Comparison of ENCODE assay signal across 16 cellular contexts in genomic region chr1:112450773-112451172, GRCh38. TPM values are rescaled to one million over a fixed set of nuclear protein-coding genes. Genes with fewer than 3 reads are reported as not detected.
A peak's percentile ranks its signal among the peaks of the same experiment; 100 is the strongest.
DNase-seq lines count a peak whose midpoint lies in the region; ATAC-seq and TF ChIP-seq lines count a peak whose summit lies in the region.
"Had no signal": no experiment of that assay in that cellular context is flagged by ENCODE, and none has a peak within 500 bp of the region (broad histone marks: within the 10 kb centered on the region; RNA-seq: fewer than 3 reads in every experiment).

No MANE protein-coding gene starts in this region.

- H3K27ac ChIP-seq in VCaP (peak overlapping the region; percentile 78), brain microvascular endothelial cell (peak overlapping the region; percentile 32)
- H3K27ac ChIP-seq: GM23248 had no signal

- no peak for TF ChIP-seq CTCF in VCaP (conservative IDR thresholded peaks at IDR 0.05)
- TF ChIP-seq CTCF in brain microvascular endothelial cell (IDR thresholded peaks at IDR 0.05; ENCODE audit: low read depth, low read length, missing control alignments) = no peak
- TF ChIP-seq CTCF in osteocyte (IDR thresholded peaks at IDR 0.05) = no peak

- ATAC-seq in GM21529 (IDR thresholded peaks at IDR 0.05; ENCODE audit: unreplicated experiment) = no peak
- ATAC-seq: CD8-positive, alpha-beta T cell; GM12878 had no signal

- peak overlapping the region; percentile 4 for H3K27ac Mint-ChIP-seq in osteocyte (ENCODE audit: unreplicated experiment)
- H3K27ac Mint-ChIP-seq: CD8-positive, alpha-beta T cell had no signal

- no peak overlapping the region for H3K4me3 ChIP-seq in brain microvascular endothelial cell (ENCODE audit: low read depth, low read length)
- H3K4me3 ChIP-seq: GM12878, GM23248 had no signal

- H3K4me1 Mint-ChIP-seq in osteocyte (ENCODE audit: unreplicated experiment) = peaks cover 15% of the 10 kb centered on the region
- H3K4me1 Mint-ChIP-seq: CD4-positive, CD25-positive, alpha-beta regulatory T cell had no signal

- H3K36me3 ChIP-seq in brain microvascular endothelial cell (replicated peaks) = peaks cover 44% of the 10 kb centered on the region

- H3K9me3 Mint-ChIP-seq in osteocyte (ENCODE audit: unreplicated experiment) = no peaks in the 10 kb centered on the region
- H3K9me3 Mint-ChIP-seq: CD8-positive, alpha-beta T cell had no signal

- no peaks in the 10 kb centered on the region for H3K27me3 ChIP-seq in brain microvascular endothelial cell (replicated peaks)

- DNase-seq in brain microvascular endothelial cell (no peak), osteocyte (ENCODE audit: extremely low spot score, unreplicated experiment) (no peak), SW 1271 (lab: John Stamatoyannopoulos, UW) (no peak), erythroblast (lab: John Stamatoyannopoulos, UW) (no peak)
- DNase-seq: C1 segment of cervical spinal cord; CD4-positive, CD25-positive, alpha-beta regulatory T cell; CD8-positive, alpha-beta T cell; DMS 273 treated with DMSO at 0.1 percent for 48 hours; DMS79; GDM1; H7 had no signal

- no peak overlapping the region for H3K4me3 Mint-ChIP-seq in osteocyte (ENCODE audit: unreplicated experiment)
- H3K4me3 Mint-ChIP-seq: CD4-positive, CD25-positive, alpha-beta regulatory T cell; CD8-positive, alpha-beta T cell had no signal

- H3K36me3 Mint-ChIP-seq in osteocyte (ENCODE audit: unreplicated experiment) = peaks cover 33% of the 10 kb centered on the region
- H3K36me3 Mint-ChIP-seq: CD8-positive, alpha-beta T cell had no signal

- in situ Hi-C loops in brain microvascular endothelial cell (cut with HindIII; ENCODE audit: low pct_ligation_motif_present, low sequenced_read_pairs) = no loop called here

- no peak for TF ChIP-seq POLR2A in erythroblast (IDR thresholded peaks at IDR 0.05; ENCODE audit: low read length)

- no peaks in the 10 kb centered on the region for H3K27me3 Mint-ChIP-seq in osteocyte (ENCODE audit: unreplicated experiment)
- H3K27me3 Mint-ChIP-seq: CD4-positive, CD25-positive, alpha-beta regulatory T cell had no signal

RNA-seq across cellular contexts. Expression of gene CTTNBP2NL, which starts 54.8 kb away (rescaled TPM):
- 50.6 and 54.2 TPM in 2 replicates for total RNA-seq in osteocyte
- total RNA-seq: CD8-positive, alpha-beta T cell had no signal

RNA-seq across cellular contexts. Expression of gene WNT2B, which starts 58.0 kb away (rescaled TPM):
- total RNA-seq in osteocyte = 2.3 TPM in 2 replicates
- total RNA-seq: A172 had no signal
